In genomic region chr17:76248013-76248782, GRCh38 we compare ENCODE assay signal across 12 cellular contexts. TPM values are rescaled to one million over a fixed set of nuclear protein-coding genes. Genes with fewer than 3 reads are reported as not detected.
A peak's percentile ranks its signal among the peaks of the same experiment; 100 is the strongest.
DNase-seq lines count a peak whose midpoint lies in the region; ATAC-seq and TF ChIP-seq lines count a peak whose summit lies in the region.
"Had no signal": no experiment of that assay in that cellular context is flagged by ENCODE, and none has a peak within 500 bp of the region (broad histone marks: within the 10 kb centered on the region; RNA-seq: fewer than 3 reads in every experiment).

No MANE protein-coding gene starts in this region.

- no peak for ATAC-seq in stimulated activated effector memory CD8-positive, alpha-beta T cell treated with anti-CD3 and anti-CD28 coated beads, Interleukin-12 subunit alpha, Interleukin-12 subunit beta, amount 100 ng/mL, for 72 hours

- H3K4me3 ChIP-seq in epithelial cell of esophagus (ENCODE audit: low read length): no peak overlapping the region
- H3K4me3 ChIP-seq: pancreas had no signal

- DNase-seq in activated naive CD4-positive, alpha-beta T cell treated with anti-CD3 and anti-CD28 coated beads for 36 hours: peak; percentile 5
- DNase-seq in activated naive CD4-positive, alpha-beta T cell (lab: John Stamatoyannopoulos, UW): no peak
- DNase-seq in SK-MEL-5 (ENCODE audit: low read depth, low spot score) (peak; percentile 63), epithelial cell of esophagus (ENCODE audit: low read depth) (peak; percentile 50), dedifferentiated amniotic fluid mesenchymal stem cell (ENCODE audit: extremely low spot score) (no peak), T1000 (lab: John Stamatoyannopoulos, UW) (no peak), NCI-H146 (lab: John Stamatoyannopoulos, UW) (no peak)
- DNase-seq in stimulated activated effector memory CD8-positive, alpha-beta T cell treated with anti-CD3 and anti-CD28 coated beads, Interleukin-12 subunit alpha, Interleukin-12 subunit beta, amount 100 ng/mL, for 72 hours (ENCODE audit: low spot score in 2 of 2): no peak
- DNase-seq: islet precursor cell, NCI-H1048, OCI-M1, pancreas had no signal

- intact Hi-C loops in activated naive CD4-positive, alpha-beta T cell treated with anti-CD3 and anti-CD28 coated beads for 36 hours (cut with micrococcal nuclease): no loop called here

- H3K4me1 Mint-ChIP-seq in activated naive CD4-positive, alpha-beta T cell treated with anti-CD3 and anti-CD28 coated beads for 36 hours (ENCODE audit: low read depth): peaks cover 71% of the 10 kb centered on the region
- H3K4me1 Mint-ChIP-seq in stimulated activated effector memory CD8-positive, alpha-beta T cell treated with anti-CD3 and anti-CD28 coated beads, Interleukin-12 subunit alpha, Interleukin-12 subunit beta, amount 100 ng/mL, for 72 hours: peaks cover 44% of the 10 kb centered on the region

- peak; percentile 46 for TF ChIP-seq CTCF in epithelial cell of esophagus (IDR thresholded peaks at IDR 0.05; ENCODE audit: insufficient read depth, low read depth, low read length, missing control alignments)

- CTCF ChIA-PET in activated naive CD4-positive, alpha-beta T cell treated with anti-CD3 and anti-CD28 coated beads for 36 hours (lab: Charles Lee): interaction anchor here (0.6 to 1.8 kb wide), 5 partner anchors 16 to 528 kb away, joined by 3 to 7 read pairs (median 4); no protein-coding TSS in a partner anchor

- H3K27me3 Mint-ChIP-seq in activated naive CD4-positive, alpha-beta T cell treated with anti-CD3 and anti-CD28 coated beads for 36 hours (ENCODE audit: low read depth): no peaks in the 10 kb centered on the region

- no peaks in the 10 kb centered on the region for H3K36me3 Mint-ChIP-seq in activated naive CD4-positive, alpha-beta T cell treated with anti-CD3 and anti-CD28 coated beads for 36 hours (ENCODE audit: low read depth)
- no peaks in the 10 kb centered on the region for H3K36me3 Mint-ChIP-seq in stimulated activated effector memory CD8-positive, alpha-beta T cell treated with anti-CD3 and anti-CD28 coated beads, Interleukin-12 subunit alpha, Interleukin-12 subunit beta, amount 100 ng/mL, for 72 hours

- H3K27ac Mint-ChIP-seq in activated naive CD4-positive, alpha-beta T cell treated with anti-CD3 and anti-CD28 coated beads for 36 hours: peak overlapping the region; percentile 51
- H3K27ac Mint-ChIP-seq in stimulated activated effector memory CD8-positive, alpha-beta T cell treated with anti-CD3 and anti-CD28 coated beads, Interleukin-12 subunit alpha, Interleukin-12 subunit beta, amount 100 ng/mL, for 72 hours: peak overlapping the region; percentile 3

- H3K4me3 Mint-ChIP-seq in activated naive CD4-positive, alpha-beta T cell treated with anti-CD3 and anti-CD28 coated beads for 36 hours: no peak overlapping the region
- no peak overlapping the region for H3K4me3 Mint-ChIP-seq in stimulated activated effector memory CD8-positive, alpha-beta T cell treated with anti-CD3 and anti-CD28 coated beads, Interleukin-12 subunit alpha, Interleukin-12 subunit beta, amount 100 ng/mL, for 72 hours

- in situ Hi-C loops in SK-MEL-5 (cut with HindIII; ENCODE audit: low pct_unique_long_range_greater_than_20kb, low sequenced_read_pairs): no loop called here

- H3K9me3 Mint-ChIP-seq in activated naive CD4-positive, alpha-beta T cell treated with anti-CD3 and anti-CD28 coated beads for 36 hours: no peaks in the 10 kb centered on the region
- H3K9me3 Mint-ChIP-seq in stimulated activated effector memory CD8-positive, alpha-beta T cell treated with anti-CD3 and anti-CD28 coated beads, Interleukin-12 subunit alpha, Interleukin-12 subunit beta, amount 100 ng/mL, for 72 hours: no peaks in the 10 kb centered on the region

RNA-seq across cellular contexts. Expression of gene RNF157, which starts 7.9 kb away (rescaled TPM):
- total RNA-seq in activated naive CD4-positive, alpha-beta T cell treated with anti-CD3 and anti-CD28 coated beads for 36 hours: 10 to 100 TPM; 38.1 to 45.3 TPM
- 28.1 and 33.9 TPM in 2 replicates for total RNA-seq in SK-MEL-5 (2014; rRNA removed; shearing (Covaris generic))
- polyA plus RNA-seq in SK-MEL-5 (2015; cell fraction: cytosol; rRNA removed): 55.3 and 76.3 TPM in 2 replicates
- polyA plus RNA-seq in SK-MEL-5 (2015; cell fraction: nucleus; rRNA removed): 30.9 and 49.5 TPM in 2 replicates

RNA-seq across cellular contexts. Expression of gene UBALD2, which starts 16.9 kb away (rescaled TPM):
- total RNA-seq in activated naive CD4-positive, alpha-beta T cell treated with anti-CD3 and anti-CD28 coated beads for 36 hours: 100 to 1,000 TPM; 467 to 472 TPM
- total RNA-seq in SK-MEL-5 (2014; rRNA removed; shearing (Covaris generic)): 45.0 and 54.5 TPM in 2 replicates
- 166 and 169 TPM in 2 replicates for polyA plus RNA-seq in SK-MEL-5 (2015; cell fraction: cytosol; rRNA removed)
- polyA plus RNA-seq in SK-MEL-5 (2015; cell fraction: nucleus; rRNA removed): 91.4 and 94.6 TPM in 2 replicates

RNA-seq across cellular contexts. Expression of gene QRICH2, which starts 59.9 kb away (rescaled TPM):
- under 1 TPM; 0.52 TPM for total RNA-seq in activated naive CD4-positive, alpha-beta T cell treated with anti-CD3 and anti-CD28 coated beads for 36 hours
- total RNA-seq in SK-MEL-5 (2014; rRNA removed; shearing (Covaris generic)): 2.4 and 2.7 TPM in 2 replicates
- 3.1 and 3.8 TPM in 2 replicates for polyA plus RNA-seq in SK-MEL-5 (2015; cell fraction: cytosol; rRNA removed)
- polyA plus RNA-seq in SK-MEL-5 (2015; cell fraction: nucleus; rRNA removed): 20.2 and 21.8 TPM in 2 replicates

Comparison
In these comparisons a context has a peak if more than half of its experiments do, and no peak if none do; other contexts are left out.
1. DNase-seq: peak in activated naive CD4-positive, alpha-beta T cell treated with anti-CD3 and anti-CD28 coated beads for 36 hours (single experiment), SK-MEL-5 (single experiment) and epithelial cell of esophagus (single experiment); none in activated naive CD4-positive, alpha-beta T cell (0 of 4), stimulated activated effector memory CD8-positive, alpha-beta T cell treated with anti-CD3 and anti-CD28 coated beads, Interleukin-12 subunit alpha, Interleukin-12 subunit beta, amount 100 ng/mL, for 72 hours (0 of 2), dedifferentiated amniotic fluid mesenchymal stem cell (single experiment), T1000 (single experiment) and NCI-H146 (single experiment).